ENCODE assay signal across 22 cellular contexts in genomic region chr14:91607322-91608047, GRCh38.
DNase-seq lines count a peak whose midpoint lies in the region; ATAC-seq, FAIRE-seq and TF ChIP-seq lines count a peak whose summit lies in the region.
"Had no signal": no experiment of that assay in that cellular context is flagged by ENCODE, and none has a peak within 500 bp of the region (broad histone marks: within the 10 kb centered on the region; RNA-seq: fewer than 3 reads in every experiment).

No MANE protein-coding gene starts in this region.

- intact Hi-C loops in HepG2 (cut with micrococcal nuclease; ENCODE audit: unreplicated experiment), result no loop called here

- H3K4ac ChIP-seq in H1 (replicated peaks; ENCODE audit: insufficient read length, low read depth, low read length), result no peak overlapping the region

- no peak overlapping the region for H3K23ac ChIP-seq in H1 (ENCODE audit: insufficient read length)

- H2AK5ac ChIP-seq in H1 (ENCODE audit: low read depth, low read length), result no peak overlapping the region

- H2BK20ac ChIP-seq in H1 (ENCODE audit: low read length), result no peak overlapping the region

- no peak overlapping the region for H3K56ac ChIP-seq in H1 (replicated peaks; ENCODE audit: insufficient read length, low read depth, low read length)

- H3K9me3 ChIP-seq in H1 (ENCODE audit: insufficient read depth in 2 of 2, low read depth in 1 of 2, low read length in 1 of 2) (no peaks in the 10 kb centered on the region), HepG2 (ENCODE audit: low read length) (no peaks in the 10 kb centered on the region)
- H3K9me3 ChIP-seq: BLaER1, SJSA1 had no signal

- H3K18ac ChIP-seq in H1 (ENCODE audit: extremely low read depth, low read length), result no peak overlapping the region

- no peak overlapping the region for H2BK15ac ChIP-seq in H1 (ENCODE audit: low read length)

- H3K27me3 ChIP-seq in H7 (ENCODE audit: control insufficient read depth, insufficient read depth, low read length), result no peaks in the 10 kb centered on the region
- no peaks in the 10 kb centered on the region for H3K27me3 ChIP-seq in H1 (replicated peaks in 1 of 4; ENCODE audit: control insufficient read depth in 3 of 4, extremely low read depth in 1 of 4, insufficient read depth in 3 of 4, low read length in 3 of 4)
- H3K27me3 ChIP-seq in HepG2 (ENCODE audit: control insufficient read depth in 1 of 2, insufficient read depth in 2 of 2, low read length in 2 of 2), result no peaks in the 10 kb centered on the region
- H3K27me3 ChIP-seq: BLaER1, SJSA1 had no signal

- no peak overlapping the region for H3K14ac ChIP-seq in H1 (ENCODE audit: insufficient read length)

- H3K27ac ChIP-seq in H1 (ENCODE audit: low read depth, low read length), result no peak overlapping the region
- no peak overlapping the region for H3K27ac ChIP-seq in HepG2 (ENCODE audit: extremely low read length, insufficient read depth, low read length)
- H3K27ac ChIP-seq: BLaER1, PC-9, SJSA1 had no signal

- H3K23me2 ChIP-seq in H1 (ENCODE audit: low read depth, low read length), result no peaks in the 10 kb centered on the region

- peak overlapping the region; percentile 48 for H3K27ac Mint-ChIP-seq in stimulated activated naive B cell treated with anti-CD40 and anti-IgM and Interleukin-4, amounts not matched to agents 10 μg/mL and 1 μg/mL and 100 μg/mL, for 72 hours
- no peak overlapping the region for H3K27ac Mint-ChIP-seq in activated naive CD8-positive, alpha-beta T cell treated with anti-CD3 and anti-CD28 coated beads for 36 hours
- H3K27ac Mint-ChIP-seq: CD4-positive, CD25-positive, alpha-beta regulatory T cell had no signal

- WGBS in H1 (ENCODE audit: extremely low coverage in 1 of 2, insufficient coverage in 1 of 2, insufficient read length in 1 of 2, insufficient replicate concordance in 2 of 2, low coverage in 1 of 2, low lambda C conversion rate in 2 of 2, missing lambda C conversion rate in 1 of 2), 2 experiments, result 83% methylated on average over 8 of the region's 9 CpGs; no CpG with 5 or more reads in 1 of the 2 experiments
- 33% methylated on average over 9 of the region's 9 CpGs for WGBS in HepG2 (ENCODE audit: low lambda C conversion rate)

- H3K79me2 ChIP-seq in H1 (ENCODE audit: control insufficient read depth in 1 of 2, insufficient read depth in 2 of 2, low read length in 2 of 2), result no peaks in the 10 kb centered on the region
- H3K79me2 ChIP-seq in HepG2 (ENCODE audit: insufficient read depth, low read length), result no peaks in the 10 kb centered on the region

- no peak overlapping the region for H2BK5ac ChIP-seq in H1 (ENCODE audit: low read depth, low read length)

- TF ChIP-seq EP300 in H1 (IDR thresholded peaks at IDR 0.05; ENCODE audit: borderline replicate concordance in 1 of 2, low read depth in 2 of 2, low read length in 2 of 2) (no peak), HepG2 (IDR thresholded peaks at IDR 0.05; ENCODE audit: low read depth in 2 of 2, low read length in 2 of 2) (no peak), HepG2 (CRISPR knock-in tag; IDR thresholded peaks at IDR 0.05; ENCODE audit: borderline replicate concordance) (no peak)

- H4K20me1 ChIP-seq in H1 (replicated peaks in 1 of 2; ENCODE audit: control insufficient read depth in 1 of 2, insufficient read depth in 2 of 2, low read length in 2 of 2) (no peaks in the 10 kb centered on the region), HepG2 (ENCODE audit: insufficient read depth, low read length) (no peaks in the 10 kb centered on the region)
- H4K20me1 ChIP-seq: BLaER1 had no signal

- H3K4me3 ChIP-seq in H7 (ENCODE audit: insufficient read depth, low read depth, low read length), result no peak overlapping the region
- H3K4me3 ChIP-seq in H1 (ENCODE audit: extremely low read depth in 1 of 4, insufficient read depth in 2 of 4, low read depth in 3 of 4, low read length in 4 of 4), result no peak overlapping the region
- H3K4me3 ChIP-seq in HepG2 (replicated peaks in 1 of 3; ENCODE audit: insufficient read depth in 1 of 3, low read depth in 2 of 3, low read length in 3 of 3), result no peak overlapping the region
- H3K4me3 ChIP-seq: BLaER1, PC-9, SJSA1 had no signal

- no peak for TF ChIP-seq POLR2A in H1 (IDR thresholded peaks at IDR 0.05; ENCODE audit: control extremely low read depth in 1 of 2, low read depth in 2 of 2, low read length in 2 of 2)
- TF ChIP-seq POLR2A in HepG2 (IDR thresholded peaks at IDR 0.05; ENCODE audit: insufficient read depth in 1 of 2, low read depth in 2 of 2, low read length in 2 of 2), result no peak

- H2BK120ac ChIP-seq in H1 (replicated peaks; ENCODE audit: low read depth, low read length), result no peak overlapping the region

- H3K4me1 ChIP-seq in H1 (replicated peaks in 1 of 4; ENCODE audit: control insufficient read depth in 3 of 4, insufficient read depth in 4 of 4, low read length in 3 of 4), result peaks cover 0 to 3% (median 0%) of the 10 kb centered on the region in 4 experiments; a peak in 1 of 7 replicates
- H3K4me1 ChIP-seq in HepG2 (ENCODE audit: insufficient read depth, low read length), result peaks cover 6% of the 10 kb centered on the region
- H3K4me1 ChIP-seq: BLaER1, SJSA1 had no signal

- CTCF ChIA-PET in H1 (lab: Charles Lee; ENCODE audit: partially characterized antibody), result interaction anchor here (0.7 to 0.9 kb wide), 2 partner anchors 23 to 304 kb away, joined by 3 read pairs; no protein-coding TSS in a partner anchor
- CTCF ChIA-PET in HepG2 (lab: Yijun Ruan, JAX; ENCODE audit: low intra/inter-chr PET ratio, low total read pairs), result no interaction called here

- peak; percentile 35 for DNase-seq in H7
- no peak for DNase-seq in H1 (ENCODE audit: low read depth in 1 of 2, low spot score in 2 of 2)
- no peak for DNase-seq in HepG2 (ENCODE audit: low spot score)
- DNase-seq in stimulated activated naive B cell treated with anti-CD40 and anti-IgM and Interleukin-4, amounts not matched to agents 10 μg/mL and 1 μg/mL and 100 μg/mL, for 72 hours, result no peak
- no peak for DNase-seq in activated naive CD8-positive, alpha-beta T cell treated with anti-CD3 and anti-CD28 coated beads for 36 hours
- DNase-seq in ACHN, result no peak
- DNase-seq in GM03348 (ENCODE audit: low spot score), result no peak
- DNase-seq: CD4-positive, CD25-positive, alpha-beta regulatory T cell; GOT3; NCI-H1092 treated with DMSO at 0.1 percent for 48 hours; NCI-H1436 treated with DMSO at 0.1 percent for 48 hours; NCI-H187 treated with DMSO at 0.1 percent for 48 hours; NCI-H446; NCI-H526; NCI-H82; NK-92 treated with Interleukin-12 subunit alpha and Interleukin-12 subunit beta, amount 100 ng/mL, for 24 hours; PC-9; Right ventricle myocardium superior had no signal

- in situ Hi-C loops in HepG2 (cut with HindIII; ENCODE audit: extremely low pct_ligation_motif_present, low pct_unique_long_range_greater_than_20kb) (no loop called here), ACHN (cut with HindIII; ENCODE audit: low pct_ligation_motif_present, low pct_unique_long_range_greater_than_20kb, low sequenced_read_pairs) (no loop called here)

- H3K36me3 Mint-ChIP-seq in stimulated activated naive B cell treated with anti-CD40 and anti-IgM and Interleukin-4, amounts not matched to agents 10 μg/mL and 1 μg/mL and 100 μg/mL, for 72 hours, result peaks cover 0 to 1% of the 10 kb centered on the region in 2 donors
- no peaks in the 10 kb centered on the region for H3K36me3 Mint-ChIP-seq in activated naive CD8-positive, alpha-beta T cell treated with anti-CD3 and anti-CD28 coated beads for 36 hours
- H3K36me3 Mint-ChIP-seq: CD4-positive, CD25-positive, alpha-beta regulatory T cell had no signal

- BruUV-seq in HepG2 (replicated peaks; lab: Mats Ljungman, UMichigan), result no TSS peak

- TF ChIP-seq CTCF in H1 (IDR thresholded peaks at IDR 0.05; ENCODE audit: control extremely low read depth in 1 of 3, insufficient read depth in 1 of 3, low read depth in 1 of 3, low read length in 3 of 3), result no peak
- no peak for TF ChIP-seq CTCF in HepG2 (CRISPR knock-in tag; IDR thresholded peaks at IDR 0.05)

- no peak overlapping the region for H3K9ac ChIP-seq in H1 (replicated peaks in 1 of 4; ENCODE audit: extremely low read depth in 1 of 4, low read depth in 3 of 4, low read length in 3 of 4)
- H3K9ac ChIP-seq in HepG2 (ENCODE audit: insufficient read depth, low read depth, low read length), result no peak overlapping the region
- H3K9ac ChIP-seq: BLaER1 had no signal

- peaks cover 7 to 10% of the 10 kb centered on the region in 2 donors for H3K4me1 Mint-ChIP-seq in stimulated activated naive B cell treated with anti-CD40 and anti-IgM and Interleukin-4, amounts not matched to agents 10 μg/mL and 1 μg/mL and 100 μg/mL, for 72 hours
- H3K4me1 Mint-ChIP-seq in activated naive CD8-positive, alpha-beta T cell treated with anti-CD3 and anti-CD28 coated beads for 36 hours, result peaks cover 3% of the 10 kb centered on the region
- H3K4me1 Mint-ChIP-seq: CD4-positive, CD25-positive, alpha-beta regulatory T cell had no signal

- peak overlapping the region; percentile 37; the same call in 1 of the 2 replicates for H2AFZ ChIP-seq in H1 (ENCODE audit: low read length)
- no peak overlapping the region for H2AFZ ChIP-seq in HepG2 (ENCODE audit: low read length)
- H2AFZ ChIP-seq: PC-9 had no signal

- POLR2A ChIA-PET in H1 (lab: Charles Lee; ENCODE audit: partially characterized antibody) (no interaction called here), HepG2 (lab: Yijun Ruan, JAX) (no interaction called here)

- no peak overlapping the region for H2BK12ac ChIP-seq in H1 (ENCODE audit: low read depth, low read length)

- H3K36me3 ChIP-seq in H7 (replicated peaks; ENCODE audit: control insufficient read depth, insufficient read depth, low read length) (no peaks in the 10 kb centered on the region), H1 (ENCODE audit: control insufficient read depth in 2 of 4, insufficient read depth in 4 of 4, low read length in 3 of 4) (no peaks in the 10 kb centered on the region), HepG2 (replicated peaks in 1 of 2; ENCODE audit: control insufficient read depth in 1 of 2, insufficient read depth in 2 of 2, low read length in 2 of 2) (no peaks in the 10 kb centered on the region)
- H3K36me3 ChIP-seq: BLaER1, SJSA1 had no signal

- FAIRE-seq in H1 (lab: Jason Lieb, UNC) (no peak), HepG2 (lab: Jason Lieb, UNC) (no peak)
- FAIRE-seq: D721Med, GM18507 had no signal

- peak overlapping the region in 1 of 2 donors; percentile 50 for H3K4me3 Mint-ChIP-seq in stimulated activated naive B cell treated with anti-CD40 and anti-IgM and Interleukin-4, amounts not matched to agents 10 μg/mL and 1 μg/mL and 100 μg/mL, for 72 hours
- H3K4me3 Mint-ChIP-seq in activated naive CD8-positive, alpha-beta T cell treated with anti-CD3 and anti-CD28 coated beads for 36 hours, result no peak overlapping the region
- H3K4me3 Mint-ChIP-seq: CD4-positive, CD25-positive, alpha-beta regulatory T cell had no signal

- no peaks in the 10 kb centered on the region for H3K9me3 Mint-ChIP-seq in stimulated activated naive B cell treated with anti-CD40 and anti-IgM and Interleukin-4, amounts not matched to agents 10 μg/mL and 1 μg/mL and 100 μg/mL, for 72 hours
- no peaks in the 10 kb centered on the region for H3K9me3 Mint-ChIP-seq in activated naive CD8-positive, alpha-beta T cell treated with anti-CD3 and anti-CD28 coated beads for 36 hours

- TF ChIP-seq RAD21 in H1 (IDR thresholded peaks at IDR 0.05 in 1 of 2, conservative IDR thresholded peaks at IDR 0.05 in 1 of 2; ENCODE audit: low read depth in 2 of 2, low read length in 2 of 2), result no peak
- TF ChIP-seq RAD21 in HepG2 (CRISPR knock-in tag; IDR thresholded peaks at IDR 0.05), result no peak

- no peak overlapping the region for H4K8ac ChIP-seq in H1 (ENCODE audit: extremely low read depth, insufficient read depth, low read length)

- no peak overlapping the region for H4K91ac ChIP-seq in H1 (replicated peaks; ENCODE audit: insufficient read length, low read length)

- no peaks in the 10 kb centered on the region for H3K79me1 ChIP-seq in H1 (ENCODE audit: low read depth, low read length)

- ATAC-seq in HepG2, result no peak
- ATAC-seq in stimulated activated naive B cell treated with anti-CD40 and anti-IgM and Interleukin-4, amounts not matched to agents 10 μg/mL and 1 μg/mL and 100 μg/mL, for 72 hours (replicated peaks), result peak in 1 of 2 donors; percentile 21

- no peak overlapping the region for H4K5ac ChIP-seq in H1 (ENCODE audit: insufficient read length, low read depth, low read length)

- peaks cover 21 to 25% of the 10 kb centered on the region in 2 donors for H3K27me3 Mint-ChIP-seq in stimulated activated naive B cell treated with anti-CD40 and anti-IgM and Interleukin-4, amounts not matched to agents 10 μg/mL and 1 μg/mL and 100 μg/mL, for 72 hours
- no peaks in the 10 kb centered on the region for H3K27me3 Mint-ChIP-seq in activated naive CD8-positive, alpha-beta T cell treated with anti-CD3 and anti-CD28 coated beads for 36 hours

- H3K4me2 ChIP-seq in H1 (ENCODE audit: insufficient read depth in 1 of 2, low read depth in 2 of 2, low read length in 2 of 2) (no peak overlapping the region), HepG2 (ENCODE audit: low read depth, low read length) (peak overlapping the region; percentile 23; the same call in 1 of the 2 replicates)
- H3K4me2 ChIP-seq: BLaER1, PC-9 had no signal
